In the genomic region with DNA sequence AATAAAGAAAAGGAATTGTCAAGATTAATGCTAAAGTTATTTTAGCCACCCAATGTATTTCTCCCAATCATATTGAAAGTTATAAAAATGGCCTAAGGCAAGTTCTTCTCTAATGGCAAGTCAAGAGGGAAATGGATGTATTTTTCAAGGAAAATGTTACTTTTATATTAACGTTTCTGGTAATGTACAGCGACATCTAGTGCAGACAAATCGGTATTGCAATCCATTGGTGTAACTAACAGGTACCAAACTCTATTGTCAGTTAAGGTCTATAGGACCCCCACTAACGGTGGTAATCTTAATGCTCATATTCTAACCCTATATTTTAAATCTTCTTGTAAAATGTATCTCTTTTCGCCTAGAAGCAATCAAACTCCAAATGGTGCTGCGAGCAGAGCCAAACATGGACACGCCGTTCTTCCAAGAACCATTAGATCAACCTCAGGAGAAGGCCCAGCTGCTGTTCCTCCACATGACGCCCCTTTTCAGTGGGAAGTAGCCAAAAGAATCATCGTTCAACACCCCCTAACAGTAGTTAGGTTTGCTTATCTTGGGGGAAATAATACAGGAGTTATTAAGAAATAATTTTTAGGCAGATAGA, we compare ENCODE assay signal across 8 cellular contexts.
DNase-seq lines count a peak whose midpoint lies in the region; ATAC-seq and TF ChIP-seq lines count a peak whose summit lies in the region.

No MANE protein-coding gene starts in this region.

- intact Hi-C loops in mammary epithelial cell (cut with micrococcal nuclease) = no loop called here

- 30% methylated on average over 10 of the region's 10 CpGs for WGBS in mammary epithelial cell (ENCODE audit: low coverage, missing lambda C conversion rate)

- no peak overlapping the region for H3K4me2 ChIP-seq in mammary epithelial cell (ENCODE audit: insufficient read depth, low read depth, low read length)

- in situ Hi-C loops in mammary epithelial cell (cut with MboI; ENCODE audit: low sequenced_read_pairs in 2 of 2) = no loop called here

- TF ChIP-seq CTCF in AG04449 (IDR thresholded peaks at IDR 0.05; ENCODE audit: insufficient read depth, low read length, missing control alignments) = peak; percentile 52
- peak; percentile 56 to 62 for TF ChIP-seq CTCF in mammary epithelial cell (conservative IDR thresholded peaks at IDR 0.05 in 1 of 2, IDR thresholded peaks at IDR 0.05 in 1 of 2; ENCODE audit: extremely low read depth in 1 of 2, insufficient read depth in 1 of 2, low read depth in 1 of 2, low read length in 2 of 2)

- no TSS peak for BruUV-seq in mammary epithelial cell (replicated peaks; lab: Mats Ljungman, UMichigan)

- no peak overlapping the region for H3K9ac ChIP-seq in mammary epithelial cell (ENCODE audit: insufficient read depth, low read length)

- ATAC-seq in GM18502 (IDR thresholded peaks at IDR 0.05; ENCODE audit: poor library complexity, unreplicated experiment) = no peak
- ATAC-seq in GM19324 (IDR thresholded peaks at IDR 0.05; ENCODE audit: low FRiP score, unreplicated experiment) = no peak

- H3K27ac ChIP-seq in mammary epithelial cell (ENCODE audit: insufficient read depth, low read depth, low read length) = no peak overlapping the region

- POLR2A ChIA-PET in AG04449 (lab: Yijun Ruan, JAX) = no interaction called here

- no peaks in the 10 kb centered on the region for H4K20me1 ChIP-seq in mammary epithelial cell (ENCODE audit: insufficient read depth, low read length)

- no peaks in the 10 kb centered on the region for H3K79me2 ChIP-seq in mammary epithelial cell (ENCODE audit: insufficient read depth, low read length)

- H3K27me3 ChIP-seq in mammary epithelial cell (ENCODE audit: insufficient read depth, low read length) = peaks cover 3% of the 10 kb centered on the region

- no peaks in the 10 kb centered on the region for H3K36me3 ChIP-seq in mammary epithelial cell (ENCODE audit: insufficient read depth, low read length)

- CTCF ChIA-PET in AG04449 (lab: Yijun Ruan, JAX) = interaction anchor here (1.0 to 1.5 kb wide), 2 partner anchors 9 to 29 kb away, joined by 3 read pairs; no protein-coding TSS in a partner anchor
- CTCF ChIA-PET in mammary epithelial cell (lab: Charles Lee; ENCODE audit: low non-redundant PET) = no interaction called here

- H3K4me3 ChIP-seq in AG04449 (ENCODE audit: low read depth, low read length) (no peak overlapping the region), mammary epithelial cell (replicated peaks in 1 of 3; ENCODE audit: insufficient read depth in 1 of 3, low read depth in 2 of 3, low read length in 3 of 3) (no peak overlapping the region)

- H3K9me3 ChIP-seq in mammary epithelial cell (replicated peaks; ENCODE audit: insufficient read depth, low read length) = no peaks in the 10 kb centered on the region

- peaks cover 11% of the 10 kb centered on the region for H3K4me1 ChIP-seq in mammary epithelial cell (ENCODE audit: insufficient read depth, low read length)

- dilution Hi-C loops in mammary epithelial cell (cut with HindIII; ENCODE audit: low sequenced_read_pairs) = no loop called here

- DNase-seq in AG04449 (ENCODE audit: low read depth, low spot score) (no peak), EL (peak; percentile 30), NCI-H2227 (lab: John Stamatoyannopoulos, UW; ENCODE audit: unreplicated experiment) (peak; percentile 58), mammary epithelial cell (no peak), midbrain (lab: John Stamatoyannopoulos, UW) (peak; percentile 76), NCI-H187 treated with DMSO at 0.1 percent for 48 hours (lab: John Stamatoyannopoulos, UW) (no peak)

- H2AFZ ChIP-seq in mammary epithelial cell (ENCODE audit: low read depth, low read length) = no peak overlapping the region

Comparison
In these comparisons a context has a peak if more than half of its experiments do, and no peak if none do; other contexts are left out.
1. DNase-seq: peak in EL (single experiment), NCI-H2227 (single experiment) and midbrain (single experiment); none in AG04449 (single experiment), mammary epithelial cell (single experiment) and NCI-H187 treated with DMSO at 0.1 percent for 48 hours (single experiment).